Comparison of ENCODE assay signal across 8 cellular contexts in the genomic region with DNA sequence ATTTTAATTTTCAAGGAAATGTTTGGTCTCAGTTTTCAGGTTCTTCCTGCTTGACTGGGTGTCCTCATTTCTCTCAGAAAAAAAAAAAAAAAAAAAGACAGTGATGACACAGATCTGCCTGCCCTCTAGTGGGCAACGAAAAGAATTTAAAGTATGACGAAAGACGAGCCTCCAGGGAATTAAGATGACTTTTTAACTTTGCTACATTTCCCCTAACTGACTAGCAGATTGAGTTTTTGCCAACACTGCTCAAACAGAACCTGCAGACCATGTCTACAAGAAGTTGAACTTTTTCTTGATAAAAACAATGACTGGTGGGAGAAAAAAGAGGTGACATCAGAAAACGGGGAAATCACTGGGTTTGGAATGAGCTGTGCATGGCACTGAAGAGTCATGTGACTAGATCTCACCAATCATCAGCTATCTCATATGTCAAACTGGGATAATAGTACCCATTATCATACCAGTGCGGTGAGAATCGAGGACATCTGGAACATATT. TPM values are rescaled to one million over a fixed set of nuclear protein-coding genes. Genes with fewer than 3 reads are reported as not detected.
DNase-seq lines count a peak whose midpoint lies in the region; ATAC-seq and TF ChIP-seq lines count a peak whose summit lies in the region.

No MANE protein-coding gene starts in this region.

- ATAC-seq in GM18867 (IDR thresholded peaks at IDR 0.05; ENCODE audit: unreplicated experiment) (peak; percentile 79), HG03066 (IDR thresholded peaks at IDR 0.05; ENCODE audit: low read depth, unreplicated experiment) (peak; percentile 62)
- peak; percentile 89 for ATAC-seq in naive thymus-derived CD4-positive, alpha-beta T cell

- H3K36me3 ChIP-seq in CD8-positive, alpha-beta memory T cell (ENCODE audit: insufficient read depth, low read length): no peaks in the 10 kb centered on the region
- no peaks in the 10 kb centered on the region for H3K36me3 ChIP-seq in esophagus squamous epithelium
- H3K36me3 ChIP-seq in naive thymus-derived CD4-positive, alpha-beta T cell (ENCODE audit: control insufficient read depth in 2 of 3, insufficient read depth in 3 of 3, low read length in 3 of 3): no peaks in the 10 kb centered on the region

- H3K4me3 Mint-ChIP-seq in CD8-positive, alpha-beta memory T cell: peak overlapping the region in 6 of 7 donors; percentile 54 to 81 (median 73)
- H3K4me3 Mint-ChIP-seq in naive thymus-derived CD4-positive, alpha-beta T cell: peak overlapping the region in 9 of 10 donors; percentile 25 to 83 (median 66)

- CTCF ChIA-PET in CD8-positive, alpha-beta memory T cell (lab: Charles Lee): interaction anchor here (0.6 to 2.4 kb wide), 30 partner anchors 9 to 647 kb away, joined by 3 to 9 read pairs (median 4); partner anchors contain the start of genes EOMES, NEK10 and SLC4A7
- CTCF ChIA-PET in naive thymus-derived CD4-positive, alpha-beta T cell (lab: Charles Lee): interaction anchor here (0.6 to 4.3 kb wide), 15 partner anchors 10 to 550 kb away, joined by 3 to 17 read pairs (median 5); no protein-coding TSS in a partner anchor

- no peak for TF ChIP-seq POLR2A in esophagus squamous epithelium (IDR thresholded peaks at IDR 0.05)

- peaks cover 4% of the 10 kb centered on the region for H3K4me1 ChIP-seq in CD8-positive, alpha-beta memory T cell (ENCODE audit: insufficient read depth, low read length)
- H3K4me1 ChIP-seq in esophagus squamous epithelium: peaks cover 0 to 36% (median 19%) of the 10 kb centered on the region in 3 donors
- no peaks in the 10 kb centered on the region for H3K4me1 ChIP-seq in naive thymus-derived CD4-positive, alpha-beta T cell (ENCODE audit: control insufficient read depth in 2 of 2, insufficient read depth in 2 of 2, low read length in 2 of 2)

- peaks cover 2 to 4% of the 10 kb centered on the region in 2 donors for H3K27me3 Mint-ChIP-seq in CD8-positive, alpha-beta memory T cell
- H3K27me3 Mint-ChIP-seq in naive thymus-derived CD4-positive, alpha-beta T cell: peaks cover 0 to 21% (median 4%) of the 10 kb centered on the region in 5 donors

- no peak overlapping the region for H3K27ac ChIP-seq in CD8-positive, alpha-beta memory T cell (ENCODE audit: low read depth, low read length)
- peak overlapping the region in 3 of 4 donors; percentile 79 to 83 (median 81) for H3K27ac ChIP-seq in esophagus squamous epithelium
- H3K27ac ChIP-seq in naive thymus-derived CD4-positive, alpha-beta T cell (ENCODE audit: low read depth, low read length): no peak overlapping the region

- H3K9me3 ChIP-seq in CD8-positive, alpha-beta memory T cell (ENCODE audit: low read length): no peaks in the 10 kb centered on the region
- H3K9me3 ChIP-seq in esophagus squamous epithelium: no peaks in the 10 kb centered on the region
- no peaks in the 10 kb centered on the region for H3K9me3 ChIP-seq in naive thymus-derived CD4-positive, alpha-beta T cell (ENCODE audit: control insufficient read depth in 2 of 3, low read length in 3 of 3)

- no peaks in the 10 kb centered on the region for H3K9me3 Mint-ChIP-seq in CD8-positive, alpha-beta memory T cell
- H3K9me3 Mint-ChIP-seq in naive thymus-derived CD4-positive, alpha-beta T cell: no peaks in the 10 kb centered on the region

- POLR2A ChIA-PET in CD8-positive, alpha-beta memory T cell (lab: Charles Lee): interaction anchor here (0.6 to 0.7 kb wide), 2 partner anchors 360 to 639 kb away, joined by 4 to 6 read pairs; no protein-coding TSS in a partner anchor
- POLR2A ChIA-PET in naive thymus-derived CD4-positive, alpha-beta T cell (lab: Charles Lee): interaction anchor here (0.6 to 0.9 kb wide), 3 partner anchors 197 to 643 kb away, joined by 3 read pairs; partner anchors contain the start of gene SLC4A7

- DNase-seq in CD8-positive, alpha-beta memory T cell: peak in 3 of 5 donors; percentile 19 to 64 (median 59)
- DNase-seq in NCI-H2171 (lab: John Stamatoyannopoulos, UW): peak; percentile 21
- DNase-seq in esophagus squamous epithelium (lab: John Stamatoyannopoulos, UW): no peak
- DNase-seq in naive thymus-derived CD4-positive, alpha-beta T cell: peak in 7 of 9 donors; percentile 23 to 74 (median 64)
- no peak for DNase-seq in cortex of kidney (lab: John Stamatoyannopoulos, UW)

- H3K36me3 Mint-ChIP-seq in CD8-positive, alpha-beta memory T cell: peaks cover 0 to 1% (median 0%) of the 10 kb centered on the region in 3 donors
- no peaks in the 10 kb centered on the region for H3K36me3 Mint-ChIP-seq in naive thymus-derived CD4-positive, alpha-beta T cell

- 19 to 20% methylated on average over 6 of the region's 6 CpGs for WGBS in esophagus squamous epithelium, 2 donors

- H3K4me1 Mint-ChIP-seq in CD8-positive, alpha-beta memory T cell: peaks cover 8 to 15% (median 10%) of the 10 kb centered on the region in 3 donors
- H3K4me1 Mint-ChIP-seq in naive thymus-derived CD4-positive, alpha-beta T cell: peaks cover 6 to 15% (median 10%) of the 10 kb centered on the region in 7 donors

- no peaks in the 10 kb centered on the region for H3K27me3 ChIP-seq in CD8-positive, alpha-beta memory T cell (ENCODE audit: insufficient read depth, low read length, poor library complexity, severe bottlenecking)
- no peaks in the 10 kb centered on the region for H3K27me3 ChIP-seq in esophagus squamous epithelium
- H3K27me3 ChIP-seq in naive thymus-derived CD4-positive, alpha-beta T cell (ENCODE audit: control insufficient read depth in 2 of 2, insufficient read depth in 2 of 2, low read length in 2 of 2): no peaks in the 10 kb centered on the region

- TF ChIP-seq CTCF in WI38 (IDR thresholded peaks at IDR 0.05; ENCODE audit: low read depth, low read length): peak; percentile 30; the same call in 1 of the 2 replicates
- peak; percentile 34 to 80 (median 60) for TF ChIP-seq CTCF in esophagus squamous epithelium (IDR thresholded peaks at IDR 0.05)

- peak overlapping the region in 6 of 8 donors; percentile 14 to 81 (median 70) for H3K27ac Mint-ChIP-seq in CD8-positive, alpha-beta memory T cell
- H3K27ac Mint-ChIP-seq in naive thymus-derived CD4-positive, alpha-beta T cell: peak overlapping the region in 5 of 9 donors; percentile 3 to 77 (median 53)

- H3K4me3 ChIP-seq in CD8-positive, alpha-beta memory T cell (ENCODE audit: low read length): no peak overlapping the region
- H3K4me3 ChIP-seq in WI38 (ENCODE audit: low read depth, low read length): no peak overlapping the region
- H3K4me3 ChIP-seq in esophagus squamous epithelium: peak overlapping the region in 1 of 4 donors; percentile 30
- H3K4me3 ChIP-seq in naive thymus-derived CD4-positive, alpha-beta T cell (ENCODE audit: low read length): no peak overlapping the region

- intact Hi-C loops in esophagus squamous epithelium (cut with DNase I): no loop called here
- intact Hi-C loops in naive thymus-derived CD4-positive, alpha-beta T cell (cut with micrococcal nuclease): loop anchor here (1.0 to 5.0 kb wide), 9 partner anchors 48 to 547 kb away; partner anchors contain the start of gene SLC4A7 (in 1 of the 2)

RNA-seq across cellular contexts. Expression of gene EOMES, which starts 40.8 kb away (rescaled TPM):
- 10 to 100 TPM; 37.1 to 37.2 TPM for total RNA-seq in CD8-positive, alpha-beta memory T cell
- polyA plus RNA-seq in CD8-positive, alpha-beta memory T cell: 188 TPM
- under 1 TPM in 3 of 4 donors, not detected in 1; 0.18 to 0.23 (median 0.19) TPM for total RNA-seq in esophagus squamous epithelium
- total RNA-seq in naive thymus-derived CD4-positive, alpha-beta T cell: 1 to 10 TPM in 4 of 5 experiments, under 1 TPM in 1; 0.67 to 9.5 (median 1.4) TPM
- polyA plus RNA-seq in naive thymus-derived CD4-positive, alpha-beta T cell: 1 to 10 TPM; 1.5 to 1.9 TPM

Comparison
In these comparisons a context has a peak if more than half of its experiments do, and no peak if none do; other contexts are left out.
1. DNase-seq: peak in CD8-positive, alpha-beta memory T cell (3 of 5), NCI-H2171 (single experiment) and naive thymus-derived CD4-positive, alpha-beta T cell (7 of 9); none in esophagus squamous epithelium (single experiment) and cortex of kidney (single experiment).
2. H3K27ac ChIP-seq: peak in esophagus squamous epithelium (3 of 4); none in CD8-positive, alpha-beta memory T cell (single experiment) and naive thymus-derived CD4-positive, alpha-beta T cell (single experiment).
3. Peak in every context shown above with its lines, with median percentiles within 50 percentile points of each other: ATAC-seq.